In genomic region chr3:149662240-149662887, GRCh38 we compare ENCODE assay signal across 20 cellular contexts. TPM values are rescaled to one million over a fixed set of nuclear protein-coding genes. Genes with fewer than 3 reads are reported as not detected.
DNase-seq lines count a peak whose midpoint lies in the region; ATAC-seq and TF ChIP-seq lines count a peak whose summit lies in the region.
"Had no signal": no experiment of that assay in that cellular context is flagged by ENCODE, and none has a peak within 500 bp of the region (broad histone marks: within the 10 kb centered on the region; RNA-seq: fewer than 3 reads in every experiment).

No MANE protein-coding gene starts in this region.

- no peak for DNase-seq in GM23338 (ENCODE audit: low spot score)
- DNase-seq in M059J (ENCODE audit: low read depth), result peak; percentile 23
- DNase-seq in fibroblast of peridontal ligament (ENCODE audit: extremely low read depth), result peak; percentile 48
- DNase-seq in lower lobe of right lung, result no peak
- DNase-seq: activated B cell treated with CpG ODN at 0.5 μM for 24 hours; activated CD8-positive, alpha-beta memory T cell treated with anti-CD3 and anti-CD28 coated beads for 24 hours; effector memory CD4-positive, alpha-beta T cell; foreskin keratinocyte; H7; MG63; NCI-H187 treated with DMSO at 0.1 percent for 48 hours; NCI-H446 treated with DMSO at 0.1 percent for 48 hours; stimulated activated CD4-positive, alpha-beta T cell treated with anti-CD3 and anti-CD28 coated beads, Interleukin-4, amount 100 ng/mL, for 1 hour; substantia nigra; T-helper 1 cell had no signal

- peak overlapping the region; percentile 53 for H3K27ac Mint-ChIP-seq in GM23338
- H3K27ac Mint-ChIP-seq: activated B cell treated with CpG ODN at 0.5 μM for 24 hours had no signal

- TF ChIP-seq CTCF in GM23338 (conservative IDR thresholded peaks at IDR 0.05; ENCODE audit: low read depth in 2 of 2), result no peak
- no peak for TF ChIP-seq CTCF in lower lobe of right lung (IDR thresholded peaks at IDR 0.05)

- H3K4me2 ChIP-seq in GM23338, result peak overlapping the region; percentile 57

- no peaks in the 10 kb centered on the region for H4K20me1 ChIP-seq in GM23338 (replicated peaks; ENCODE audit: insufficient read depth)

- H3K4me3 ChIP-seq in GM23338, result no peak overlapping the region
- H3K4me3 ChIP-seq in rectal smooth muscle tissue (ENCODE audit: low read length), result no peak overlapping the region
- H3K4me3 ChIP-seq in lower lobe of right lung, result no peak overlapping the region
- H3K4me3 ChIP-seq: MG63 had no signal

- H3K9me2 ChIP-seq in GM23338 (ENCODE audit: insufficient read depth), result no peaks in the 10 kb centered on the region

- 0 out of 2 replicates have a peak, but pooled peaks cover 3% of the 10 kb centered on the region for H3F3A ChIP-seq in GM23338 (replicated peaks; ENCODE audit: low read depth)

- H3K4me1 Mint-ChIP-seq in GM23338, result peaks cover 40% of the 10 kb centered on the region

- no peaks in the 10 kb centered on the region for H3K27me3 ChIP-seq in GM23338 (ENCODE audit: insufficient read depth)
- peaks cover 6% of the 10 kb centered on the region for H3K27me3 ChIP-seq in rectal smooth muscle tissue (ENCODE audit: control insufficient read depth, insufficient read depth, low read length)
- no peaks in the 10 kb centered on the region for H3K27me3 ChIP-seq in lower lobe of right lung (ENCODE audit: low read depth)
- H3K27me3 ChIP-seq: foreskin keratinocyte, MG63 had no signal

- H3K36me3 Mint-ChIP-seq in GM23338 (ENCODE audit: low read depth), result no peaks in the 10 kb centered on the region; the same call in 2 of the 3 replicates

- H3K9me3 ChIP-seq in lower lobe of right lung, result no peaks in the 10 kb centered on the region
- H3K9me3 ChIP-seq: MG63 had no signal

- H3K9me3 Mint-ChIP-seq in GM23338, result no peaks in the 10 kb centered on the region
- H3K9me3 Mint-ChIP-seq: activated B cell treated with CpG ODN at 0.5 μM for 24 hours; central memory CD8-positive, alpha-beta T cell had no signal

- H3K4me3 Mint-ChIP-seq in GM23338, result no peak overlapping the region
- H3K4me3 Mint-ChIP-seq: activated B cell treated with CpG ODN at 0.5 μM for 24 hours; central memory CD8-positive, alpha-beta T cell had no signal

- H2AFZ ChIP-seq in GM23338, result peak overlapping the region; percentile 54; the same call in 1 of the 2 replicates

- H3K36me3 ChIP-seq in GM23338 (ENCODE audit: insufficient read depth) (no peaks in the 10 kb centered on the region), rectal smooth muscle tissue (ENCODE audit: control insufficient read depth, insufficient read depth, low read length) (no peaks in the 10 kb centered on the region), lower lobe of right lung (no peaks in the 10 kb centered on the region)
- H3K36me3 ChIP-seq: MG63 had no signal

- intact Hi-C loops in lower lobe of right lung (cut with DNase I), result no loop called here

- no peak for ATAC-seq in GM23338
- no peak for ATAC-seq in GM18907 (IDR thresholded peaks at IDR 0.05; ENCODE audit: unreplicated experiment)
- no peak for ATAC-seq in GM18867 (IDR thresholded peaks at IDR 0.05; ENCODE audit: unreplicated experiment)
- ATAC-seq in lower lobe of right lung, result no peak
- ATAC-seq: foreskin keratinocyte, Right ventricle myocardium inferior had no signal

- H3K79me2 ChIP-seq in GM23338 (replicated peaks; ENCODE audit: insufficient read depth), result no peaks in the 10 kb centered on the region

- H3K4me1 ChIP-seq in GM23338 (ENCODE audit: insufficient read depth), result peaks cover 34% of the 10 kb centered on the region
- peaks cover 9% of the 10 kb centered on the region for H3K4me1 ChIP-seq in rectal smooth muscle tissue (ENCODE audit: control insufficient read depth, insufficient read depth, low read length)
- peaks cover 7% of the 10 kb centered on the region for H3K4me1 ChIP-seq in lower lobe of right lung

- no peak overlapping the region for H3K9ac ChIP-seq in rectal smooth muscle tissue (ENCODE audit: low read length)

- H3K27ac ChIP-seq in GM23338 (ENCODE audit: low read depth) (peak overlapping the region; percentile 67), rectal smooth muscle tissue (ENCODE audit: low read depth, low read length) (peak overlapping the region; percentile 30), lower lobe of right lung (no peak overlapping the region)
- H3K27ac ChIP-seq: foreskin keratinocyte had no signal

- H3K27me3 Mint-ChIP-seq in GM23338 (ENCODE audit: insufficient read depth, low read depth, poor library complexity), result peaks cover 18% of the 10 kb centered on the region

TF ChIP-seq in GM23338, 12 proteins besides CTCF, POLR2A, EP300 and RAD21:
- TF ChIP-seq NANOG (IDR thresholded peaks at IDR 0.05; ENCODE audit: borderline replicate concordance), result no peak
- TF ChIP-seq CREB1 (CRISPR knock-in tag; IDR thresholded peaks at IDR 0.05; ENCODE audit: low read depth), result no peak

RNA-seq across cellular contexts. Expression of gene WWTR1, which starts 4.5 kb away (rescaled TPM):
- total RNA-seq in GM23338 (2014; rRNA removed; shearing (Covaris generic)), result 26.2 and 31.1 TPM in 2 replicates
- polyA plus RNA-seq in GM23338 (2016; fragmentation: Nextera tagmentation; extraction: Ambion mirVana), result 21.0 and 25.1 TPM in 2 replicates
- 25.0 and 36.4 TPM in 2 replicates for total RNA-seq in M059J (2014; rRNA removed; shearing (Covaris generic))
- 89.5 TPM for total RNA-seq in lower lobe of right lung

Comparison
In these comparisons a context has a peak if more than half of its experiments do, and no peak if none do; other contexts are left out.
1. DNase-seq: peak in M059J (single experiment) and fibroblast of peridontal ligament (single experiment); none in GM23338 (single experiment) and lower lobe of right lung (single experiment).